ENCODE assay signal across 10 cellular contexts in genomic region chr7:43642897-43643630, GRCh38.
DNase-seq lines count a peak whose midpoint lies in the region; ATAC-seq and TF ChIP-seq lines count a peak whose summit lies in the region.
"Had no signal": no experiment of that assay in that cellular context is flagged by ENCODE, and none has a peak within 500 bp of the region (broad histone marks: within the 10 kb centered on the region; RNA-seq: fewer than 3 reads in every experiment).

No MANE protein-coding gene starts in this region.

- peaks cover 90% of the 10 kb centered on the region for H3K4me1 Mint-ChIP-seq in activated naive CD4-positive, alpha-beta T cell treated with anti-CD3 and anti-CD28 coated beads for 36 hours (ENCODE audit: low read depth)
- H3K4me1 Mint-ChIP-seq in stimulated activated naive B cell treated with anti-CD40 and anti-IgM and Interleukin-4, amounts not matched to agents 10 μg/mL and 1 μg/mL and 100 μg/mL, for 72 hours: peaks cover 53 to 82% of the 10 kb centered on the region in 2 donors

- TF ChIP-seq CTCF in SK-N-SH (IDR thresholded peaks at IDR 0.05): no peak
- TF ChIP-seq CTCF in breast epithelium (IDR thresholded peaks at IDR 0.05): no peak

- H3K27me3 ChIP-seq in SK-N-SH (ENCODE audit: insufficient read depth) (no peaks in the 10 kb centered on the region), breast epithelium (no peaks in the 10 kb centered on the region)
- H3K27me3 ChIP-seq: transverse colon had no signal

- H2AFZ ChIP-seq in SK-N-SH (ENCODE audit: low read depth): no peak overlapping the region

- H3K9ac ChIP-seq in SK-N-SH: no peak overlapping the region

- no peak for TF ChIP-seq EP300 in SK-N-SH (IDR thresholded peaks at IDR 0.05; ENCODE audit: borderline replicate concordance in 1 of 2, low read depth in 1 of 2, low read length in 1 of 2)

- H3K36me3 ChIP-seq in SK-N-SH (replicated peaks in 1 of 2; ENCODE audit: control insufficient read depth in 1 of 2, insufficient read depth in 2 of 2, low read length in 1 of 2): peaks cover 46 to 63% of the 10 kb centered on the region in 2 experiments
- H3K36me3 ChIP-seq in breast epithelium: no peaks in the 10 kb centered on the region
- H3K36me3 ChIP-seq: transverse colon had no signal

- CTCF ChIA-PET in activated naive CD4-positive, alpha-beta T cell treated with anti-CD3 and anti-CD28 coated beads for 36 hours (lab: Charles Lee): interaction anchor here (2.4 kb wide), 1 partner anchor 57 kb away, joined by 14 read pairs; no protein-coding TSS in a partner anchor
- CTCF ChIA-PET in SK-N-SH (lab: Yijun Ruan, JAX): interaction anchor here (1.2 to 6.9 kb wide), 2 partner anchors 57 to 61 kb away, joined by 4 to 25 read pairs; partner anchors contain the start of gene STK17A

- H3K9me2 ChIP-seq in SK-N-SH: no peaks in the 10 kb centered on the region

- no peak for ATAC-seq in stimulated activated naive B cell treated with anti-CD40 and anti-IgM and Interleukin-4, amounts not matched to agents 10 μg/mL and 1 μg/mL and 100 μg/mL, for 72 hours (replicated peaks)

- H3K4me2 ChIP-seq in SK-N-SH: no peak overlapping the region

- H3K4me1 ChIP-seq in SK-N-SH (ENCODE audit: control insufficient read depth in 1 of 2, insufficient read depth in 2 of 2, low read depth in 1 of 2, low read length in 1 of 2) (peaks cover 40 to 57% of the 10 kb centered on the region in 2 experiments), breast epithelium (peaks cover 3 to 10% of the 10 kb centered on the region in 2 donors)

- H3K27ac Mint-ChIP-seq in activated naive CD4-positive, alpha-beta T cell treated with anti-CD3 and anti-CD28 coated beads for 36 hours: peak overlapping the region; percentile 51
- H3K27ac Mint-ChIP-seq in stimulated activated naive B cell treated with anti-CD40 and anti-IgM and Interleukin-4, amounts not matched to agents 10 μg/mL and 1 μg/mL and 100 μg/mL, for 72 hours: peak overlapping the region; percentile 83

- H3K27ac ChIP-seq in SK-N-SH (ENCODE audit: low read depth in 2 of 2, low read length in 1 of 2) (peak overlapping the region; percentile 31 to 100), breast epithelium (no peak overlapping the region)
- H3K27ac ChIP-seq: transverse colon had no signal

- intact Hi-C loops in activated naive CD4-positive, alpha-beta T cell treated with anti-CD3 and anti-CD28 coated beads for 36 hours (cut with micrococcal nuclease): no loop called here
- intact Hi-C loops in breast epithelium (cut with DNase I; ENCODE audit: low total_unique reads): no loop called here

- H3K27me3 Mint-ChIP-seq in activated naive CD4-positive, alpha-beta T cell treated with anti-CD3 and anti-CD28 coated beads for 36 hours (ENCODE audit: low read depth): no peaks in the 10 kb centered on the region
- H3K27me3 Mint-ChIP-seq in stimulated activated naive B cell treated with anti-CD40 and anti-IgM and Interleukin-4, amounts not matched to agents 10 μg/mL and 1 μg/mL and 100 μg/mL, for 72 hours: no peaks in the 10 kb centered on the region

- peaks cover 61% of the 10 kb centered on the region for H3K36me3 Mint-ChIP-seq in activated naive CD4-positive, alpha-beta T cell treated with anti-CD3 and anti-CD28 coated beads for 36 hours (ENCODE audit: low read depth)
- peaks cover 45 to 78% of the 10 kb centered on the region in 2 donors for H3K36me3 Mint-ChIP-seq in stimulated activated naive B cell treated with anti-CD40 and anti-IgM and Interleukin-4, amounts not matched to agents 10 μg/mL and 1 μg/mL and 100 μg/mL, for 72 hours

- H3K9me3 Mint-ChIP-seq in activated naive CD4-positive, alpha-beta T cell treated with anti-CD3 and anti-CD28 coated beads for 36 hours: no peaks in the 10 kb centered on the region
- no peaks in the 10 kb centered on the region for H3K9me3 Mint-ChIP-seq in stimulated activated naive B cell treated with anti-CD40 and anti-IgM and Interleukin-4, amounts not matched to agents 10 μg/mL and 1 μg/mL and 100 μg/mL, for 72 hours

- peaks cover 68% of the 10 kb centered on the region for H3F3A ChIP-seq in SK-N-SH (replicated peaks; ENCODE audit: insufficient read depth)

- no peak for TF ChIP-seq RAD21 in SK-N-SH (IDR thresholded peaks at IDR 0.05; ENCODE audit: low read length)

- 97% methylated on average over 13 of the region's 13 CpGs for WGBS in SK-N-SH (ENCODE audit: low lambda C conversion rate)

- TF ChIP-seq POLR2A in breast epithelium (IDR thresholded peaks at IDR 0.05): no peak

- H3K9me3 ChIP-seq in SK-N-SH: no peaks in the 10 kb centered on the region
- no peaks in the 10 kb centered on the region for H3K9me3 ChIP-seq in breast epithelium
- H3K9me3 ChIP-seq: transverse colon had no signal

- POLR2A ChIA-PET in SK-N-SH (lab: Yijun Ruan, JAX): no interaction called here

- H3K4me3 ChIP-seq in SK-N-SH (ENCODE audit: low read depth in 2 of 2, low read length in 1 of 2) (no peak overlapping the region), breast epithelium (no peak overlapping the region)
- H3K4me3 ChIP-seq: transverse colon had no signal

- H3K4me3 Mint-ChIP-seq in activated naive CD4-positive, alpha-beta T cell treated with anti-CD3 and anti-CD28 coated beads for 36 hours: no peak overlapping the region
- H3K4me3 Mint-ChIP-seq in stimulated activated naive B cell treated with anti-CD40 and anti-IgM and Interleukin-4, amounts not matched to agents 10 μg/mL and 1 μg/mL and 100 μg/mL, for 72 hours: no peak overlapping the region

- peaks cover 72% of the 10 kb centered on the region for H3K79me2 ChIP-seq in SK-N-SH (ENCODE audit: insufficient read depth)

- DNase-seq in activated naive CD4-positive, alpha-beta T cell treated with anti-CD3 and anti-CD28 coated beads for 36 hours: no peak
- DNase-seq in activated naive CD4-positive, alpha-beta T cell treated with anti-CD3 and anti-CD28 coated beads, Interleukin-2, amount 50 U/mL, for 16 hours: no peak
- DNase-seq in SK-N-SH: no peak
- peak; percentile 31 for DNase-seq in cerebellum (ENCODE audit: low spot score)
- DNase-seq in stimulated activated naive B cell treated with anti-CD40 and anti-IgM and Interleukin-4, amounts not matched to agents 10 μg/mL and 1 μg/mL and 100 μg/mL, for 72 hours: no peak
- no peak for DNase-seq in RPMI8226
- no peak for DNase-seq in NCI-H2196 treated with DMSO at 0.1 percent for 48 hours (lab: John Stamatoyannopoulos, UW; ENCODE audit: unreplicated experiment)
- DNase-seq in breast epithelium (ENCODE audit: low spot score in 2 of 2): no peak
- DNase-seq: activated CD4-positive, alpha-beta T cell treated with anti-CD3 and anti-CD28 coated beads, Interleukin-2, amount 50 U/mL, for 1 hour; transverse colon had no signal

- no peaks in the 10 kb centered on the region for H4K20me1 ChIP-seq in SK-N-SH (ENCODE audit: insufficient read depth)

TF ChIP-seq in SK-N-SH, 30 proteins besides CTCF, POLR2A, EP300 and RAD21:
- TF ChIP-seq RFX5 (IDR thresholded peaks at IDR 0.05; ENCODE audit: low read length): no peak
- no peak for TF ChIP-seq MAX (IDR thresholded peaks at IDR 0.05; ENCODE audit: low read depth)
- no peak for TF ChIP-seq FOXM1 (IDR thresholded peaks at IDR 0.05; ENCODE audit: low read depth)
- TF ChIP-seq GATA2 (CRISPR knock-in tag; IDR thresholded peaks at IDR 0.05): no peak
- no peak for TF ChIP-seq RXRA (IDR thresholded peaks at IDR 0.05; ENCODE audit: borderline replicate concordance, low read depth)
- TF ChIP-seq USF1 (IDR thresholded peaks at IDR 0.05; ENCODE audit: borderline replicate concordance, low read depth): no peak
- no peak for TF ChIP-seq JUND (IDR thresholded peaks at IDR 0.05)
- TF ChIP-seq SIN3A (IDR thresholded peaks at IDR 0.05; ENCODE audit: borderline replicate concordance, low read depth, low read length): peak; percentile 66; the same call in 1 of the 2 replicates
- no peak for TF ChIP-seq MXI1 (IDR thresholded peaks at IDR 0.05; ENCODE audit: low read depth, low read length)
- no peak for TF ChIP-seq YY1 (IDR thresholded peaks at IDR 0.05; ENCODE audit: low read depth)
- TF ChIP-seq SMC3 (IDR thresholded peaks at IDR 0.05; ENCODE audit: low read depth, low read length): no peak
- no peak for TF ChIP-seq PBX3 (IDR thresholded peaks at IDR 0.05)
- no peak for TF ChIP-seq EZH2phosphoT487 (IDR thresholded peaks at IDR 0.05; ENCODE audit: borderline replicate concordance, low read depth)
- TF ChIP-seq ELF1 (IDR thresholded peaks at IDR 0.05): no peak
- peak; percentile 44 for TF ChIP-seq POLR2AphosphoS5 (IDR thresholded peaks at IDR 0.05; ENCODE audit: low read depth, low read length)
- no peak for TF ChIP-seq CHD2 (IDR thresholded peaks at IDR 0.05; ENCODE audit: low read length, partially characterized antibody)

Comparison
In these comparisons a context has a peak if more than half of its experiments do, and no peak if none do; other contexts are left out.
1. H3K27ac ChIP-seq: peak in SK-N-SH (2 of 2); none in breast epithelium (0 of 2).